Comparison of ENCODE assay signal across 26 cellular contexts in genomic region chr6:33305052-33305451, GRCh38. TPM values are rescaled to one million over a fixed set of nuclear protein-coding genes. Genes with fewer than 3 reads are reported as not detected.
DNase-seq lines count a peak whose midpoint lies in the region; ATAC-seq and TF ChIP-seq lines count a peak whose summit lies in the region.
"Had no signal": no experiment of that assay in that cellular context is flagged by ENCODE, and none has a peak within 500 bp of the region (broad histone marks: within the 10 kb centered on the region; RNA-seq: fewer than 3 reads in every experiment).

No MANE protein-coding gene starts in this region.

- H3K27me3 Mint-ChIP-seq in natural killer cell (ENCODE audit: low read depth in 2 of 2) (no peaks in the 10 kb centered on the region), activated B cell treated with CpG ODN at 0.5 μM for 24 hours (no peaks in the 10 kb centered on the region)
- no peaks in the 10 kb centered on the region for H3K27me3 Mint-ChIP-seq in natural killer cell treated with Interleukin-12 subunit alpha and Interleukin-12 subunit beta and Interleukin-15 and Interleukin-18, amount 100 ng/mL, for 72 hours
- H3K27me3 Mint-ChIP-seq: progenitor cell of endocrine pancreas had no signal

- H3K27ac Mint-ChIP-seq in natural killer cell (peak overlapping the region; percentile 9 to 45), activated B cell treated with CpG ODN at 0.5 μM for 24 hours (peak overlapping the region; percentile 53)
- peak overlapping the region in 1 of 2 donors; percentile 81 for H3K27ac Mint-ChIP-seq in natural killer cell treated with Interleukin-12 subunit alpha and Interleukin-12 subunit beta and Interleukin-15 and Interleukin-18, amount 100 ng/mL, for 72 hours
- H3K27ac Mint-ChIP-seq: neural progenitor cell, progenitor cell of endocrine pancreas, WTC11 had no signal

- no peak overlapping the region for H3K4me3 Mint-ChIP-seq in natural killer cell
- no peak overlapping the region for H3K4me3 Mint-ChIP-seq in natural killer cell treated with Interleukin-12 subunit alpha and Interleukin-12 subunit beta and Interleukin-15 and Interleukin-18, amount 100 ng/mL, for 72 hours
- H3K4me3 Mint-ChIP-seq in activated B cell treated with CpG ODN at 0.5 μM for 24 hours = no peak overlapping the region
- H3K4me3 Mint-ChIP-seq: WTC11 had no signal

- DNase-seq in natural killer cell = no peak
- DNase-seq in natural killer cell treated with Interleukin-12 subunit alpha and Interleukin-12 subunit beta and Interleukin-15 and Interleukin-18, amount 100 ng/mL, for 72 hours (ENCODE audit: low spot score) = no peak
- DNase-seq in activated B cell treated with CpG ODN at 0.5 μM for 24 hours = no peak
- DNase-seq in erythroblast (lab: John Stamatoyannopoulos, UW) = no peak
- no peak for DNase-seq in mesenteric fat pad (ENCODE audit: low spot score)
- DNase-seq in activated gamma-delta T cell treated with Interleukin-2 at 50 U/mL for 16 hours = no peak
- DNase-seq: activated CD4-positive, alpha-beta T cell treated with anti-CD3 and anti-CD28 coated beads, Interleukin-2, amount 50 U/mL, for 4 hours; activated naive CD4-positive, alpha-beta T cell; amygdala; colonic mucosa; effector memory CD4-positive, alpha-beta T cell; EL; foreskin melanocyte; lower lobe of right lung; NCI-H1694 treated with DMSO at 0.1 percent for 48 hours; NCI-H69; Peyer's patch; SIG-M5; stimulated activated CD4-positive, alpha-beta T cell treated with anti-CD3 and anti-CD28 coated beads, Interleukin-4, amount 100 ng/mL, for 24 hours; stimulated activated naive CD4-positive, alpha-beta T cell; SW 1271 had no signal

- CTCF ChIA-PET in activated B cell treated with CpG ODN at 0.5 μM for 24 hours (lab: Charles Lee) = no interaction called here

- intact Hi-C loops in natural killer cell (cut with micrococcal nuclease) (no loop called here), activated B cell treated with CpG ODN at 0.5 μM for 24 hours (cut with micrococcal nuclease) (no loop called here)

- TF ChIP-seq POLR2A in erythroblast (IDR thresholded peaks at IDR 0.05; ENCODE audit: low read length) = peak; percentile 18
- TF ChIP-seq POLR2A in GM18505 (IDR thresholded peaks at IDR 0.05; ENCODE audit: borderline replicate concordance, extremely low read depth, insufficient read depth, insufficient read length) = no peak

- no peaks in the 10 kb centered on the region for H3K9me3 Mint-ChIP-seq in natural killer cell
- H3K9me3 Mint-ChIP-seq in natural killer cell treated with Interleukin-12 subunit alpha and Interleukin-12 subunit beta and Interleukin-15 and Interleukin-18, amount 100 ng/mL, for 72 hours = no peaks in the 10 kb centered on the region
- no peaks in the 10 kb centered on the region for H3K9me3 Mint-ChIP-seq in activated B cell treated with CpG ODN at 0.5 μM for 24 hours
- H3K9me3 Mint-ChIP-seq: neural progenitor cell, WTC11 had no signal

- ATAC-seq in natural killer cell = no peak
- no peak for ATAC-seq in natural killer cell treated with Interleukin-12 subunit alpha and Interleukin-12 subunit beta and Interleukin-15 and Interleukin-18, amount 100 ng/mL, for 72 hours
- no peak for ATAC-seq in activated B cell treated with CpG ODN at 0.5 μM for 24 hours (ENCODE audit: low read depth)
- ATAC-seq in GM18505 (IDR thresholded peaks at IDR 0.05; ENCODE audit: unreplicated experiment) = no peak
- ATAC-seq: lower lobe of right lung, sciatic nerve, WTC11 had no signal

- POLR2A ChIA-PET in activated B cell treated with CpG ODN at 0.5 μM for 24 hours (lab: Charles Lee) = no interaction called here

- H3K36me3 Mint-ChIP-seq in natural killer cell = no peaks in the 10 kb centered on the region
- peaks cover 17% of the 10 kb centered on the region for H3K36me3 Mint-ChIP-seq in natural killer cell treated with Interleukin-12 subunit alpha and Interleukin-12 subunit beta and Interleukin-15 and Interleukin-18, amount 100 ng/mL, for 72 hours
- peaks cover 75% of the 10 kb centered on the region for H3K36me3 Mint-ChIP-seq in activated B cell treated with CpG ODN at 0.5 μM for 24 hours (ENCODE audit: low read depth)

- peaks cover 27 to 54% of the 10 kb centered on the region in 2 donors for H3K4me1 Mint-ChIP-seq in natural killer cell
- peaks cover 26 to 37% of the 10 kb centered on the region in 2 donors for H3K4me1 Mint-ChIP-seq in natural killer cell treated with Interleukin-12 subunit alpha and Interleukin-12 subunit beta and Interleukin-15 and Interleukin-18, amount 100 ng/mL, for 72 hours (ENCODE audit: low read depth in 2 of 2)
- peaks cover 44% of the 10 kb centered on the region for H3K4me1 Mint-ChIP-seq in activated B cell treated with CpG ODN at 0.5 μM for 24 hours

- TF ChIP-seq CTCF in natural killer cell (IDR thresholded peaks at IDR 0.05) (no peak), activated B cell treated with CpG ODN at 0.5 μM for 24 hours (IDR thresholded peaks at IDR 0.05) (no peak)

RNA-seq across cellular contexts. Expression of gene RGL2, which starts 6.3 kb away (rescaled TPM):
- total RNA-seq in natural killer cell (10 to 100 TPM; 80.7 to 91.4 (median 84.9) TPM), activated B cell treated with CpG ODN at 0.5 μM for 24 hours (54.7 and 66.5 TPM in 2 replicates), mesenteric fat pad (56.2 TPM)
- total RNA-seq in natural killer cell treated with Interleukin-12 subunit alpha and Interleukin-12 subunit beta and Interleukin-15 and Interleukin-18, amount 100 ng/mL, for 72 hours = 10 to 100 TPM; 38.1 to 51.4 TPM

RNA-seq across cellular contexts. Expression of gene TAPBP, which starts 8.8 kb away (rescaled TPM):
- total RNA-seq in natural killer cell (100 to 1,000 TPM; 404 to 457 (median 446) TPM), activated B cell treated with CpG ODN at 0.5 μM for 24 hours (319 and 350 TPM in 2 replicates), mesenteric fat pad (77.9 TPM)
- total RNA-seq in natural killer cell treated with Interleukin-12 subunit alpha and Interleukin-12 subunit beta and Interleukin-15 and Interleukin-18, amount 100 ng/mL, for 72 hours = 100 to 1,000 TPM; 243 to 346 TPM

RNA-seq across cellular contexts. Expression of gene ZBTB22, which starts 12.5 kb away (rescaled TPM):
- 10 to 100 TPM; 20.4 to 34.0 (median 25.9) TPM for total RNA-seq in natural killer cell
- 10 to 100 TPM in 1 of 2 donors, 1 to 10 TPM in 1; 6.9 to 13.2 TPM for total RNA-seq in natural killer cell treated with Interleukin-12 subunit alpha and Interleukin-12 subunit beta and Interleukin-15 and Interleukin-18, amount 100 ng/mL, for 72 hours
- total RNA-seq in activated B cell treated with CpG ODN at 0.5 μM for 24 hours = 31.6 and 31.8 TPM in 2 replicates
- 12.1 TPM for total RNA-seq in mesenteric fat pad

RNA-seq across cellular contexts. Expression of gene PFDN6, which starts 15.7 kb away (rescaled TPM):
- total RNA-seq in natural killer cell = 10 to 100 TPM; 19.2 to 26.5 (median 22.7) TPM
- 10 to 100 TPM; 72.0 to 76.8 TPM for total RNA-seq in natural killer cell treated with Interleukin-12 subunit alpha and Interleukin-12 subunit beta and Interleukin-15 and Interleukin-18, amount 100 ng/mL, for 72 hours
- 82.8 and 95.1 TPM in 2 replicates for total RNA-seq in activated B cell treated with CpG ODN at 0.5 μM for 24 hours
- 34.8 TPM for total RNA-seq in mesenteric fat pad

RNA-seq across cellular contexts. Expression of gene WDR46, which starts 16.0 kb away (rescaled TPM):
- total RNA-seq in natural killer cell = 10 to 100 TPM; 33.6 to 56.3 (median 47.0) TPM
- total RNA-seq in natural killer cell treated with Interleukin-12 subunit alpha and Interleukin-12 subunit beta and Interleukin-15 and Interleukin-18, amount 100 ng/mL, for 72 hours = 100 to 1,000 TPM in 1 of 2 donors, 10 to 100 TPM in 1; 81.8 to 148 TPM
- 114 and 117 TPM in 2 replicates for total RNA-seq in activated B cell treated with CpG ODN at 0.5 μM for 24 hours
- 48.9 TPM for total RNA-seq in mesenteric fat pad
